8 cellular contexts compared by ENCODE assay signal in genomic region chr2:179422037-179422643, GRCh38.
DNase-seq lines count a peak whose midpoint lies in the region; ATAC-seq, FAIRE-seq and TF ChIP-seq lines count a peak whose summit lies in the region.

No MANE protein-coding gene starts in this region.

- H3K4me3 Mint-ChIP-seq in immature natural killer cell: no peak overlapping the region

- H3K27me3 Mint-ChIP-seq in immature natural killer cell (ENCODE audit: low read depth in 3 of 3): peaks cover 0 to 6% (median 0%) of the 10 kb centered on the region in 3 donors

- peak overlapping the region; percentile 29 for H3K4me2 ChIP-seq in parathyroid adenoma (ENCODE audit: low read length)

- no peaks in the 10 kb centered on the region for H3K36me3 ChIP-seq in parathyroid adenoma (ENCODE audit: control insufficient read depth, insufficient read depth, low read length)

- no peaks in the 10 kb centered on the region for H3K79me2 ChIP-seq in parathyroid adenoma

- H3K4me1 Mint-ChIP-seq in immature natural killer cell: no peaks in the 10 kb centered on the region

- H3K27me3 ChIP-seq in parathyroid adenoma (ENCODE audit: control insufficient read depth, insufficient read depth, low read length): no peaks in the 10 kb centered on the region

- peak; percentile 77 for FAIRE-seq in GM19239 (lab: Jason Lieb, UNC)

- no peaks in the 10 kb centered on the region for H3K36me3 Mint-ChIP-seq in immature natural killer cell

- peak; percentile 45 for DNase-seq in COLO668 (lab: John Stamatoyannopoulos, UW; ENCODE audit: unreplicated experiment)
- DNase-seq in GM19239 (ENCODE audit: insufficient read length, low spot score): peak; percentile 9
- DNase-seq in NCI-H345 treated with DMSO at 0.1 percent for 48 hours (lab: John Stamatoyannopoulos, UW; ENCODE audit: unreplicated experiment): peak; percentile 8
- peak; percentile 8 for DNase-seq in activated CD8-positive, alpha-beta memory T cell treated with anti-CD3 and anti-CD28 coated beads, Interleukin-2, amount 50 U/mL, for 24 hours (ENCODE audit: extremely low read depth)
- peak; percentile 48 for DNase-seq in fibroblast of the conjunctiva (ENCODE audit: low read depth)
- no peak for DNase-seq in immature natural killer cell

- ATAC-seq in HG03175 (IDR thresholded peaks at IDR 0.05; ENCODE audit: unreplicated experiment): peak; percentile 77

- no peak overlapping the region for H3K27ac Mint-ChIP-seq in immature natural killer cell

- peak; percentile 62 for TF ChIP-seq CTCF in parathyroid adenoma (IDR thresholded peaks at IDR 0.05)

- H3K9me3 ChIP-seq in parathyroid adenoma (ENCODE audit: control insufficient read depth, low read length): no peaks in the 10 kb centered on the region

- peak overlapping the region; percentile 35 for H2AFZ ChIP-seq in parathyroid adenoma

- no peak overlapping the region for H3K4me3 ChIP-seq in parathyroid adenoma (ENCODE audit: low read depth, low read length)

- H3K4me1 ChIP-seq in parathyroid adenoma: no peaks in the 10 kb centered on the region

- no peaks in the 10 kb centered on the region for H3K9me3 Mint-ChIP-seq in immature natural killer cell

- no peak overlapping the region for H3K9ac ChIP-seq in parathyroid adenoma

- H3K27ac ChIP-seq in parathyroid adenoma: no peak overlapping the region

Comparison
In these comparisons a context has a peak if more than half of its experiments do, and no peak if none do; other contexts are left out.
1. DNase-seq: peak in COLO668 (single experiment), GM19239 (single experiment), NCI-H345 treated with DMSO at 0.1 percent for 48 hours (single experiment), activated CD8-positive, alpha-beta memory T cell treated with anti-CD3 and anti-CD28 coated beads, Interleukin-2, amount 50 U/mL, for 24 hours (single experiment) and fibroblast of the conjunctiva (single experiment); none in immature natural killer cell (0 of 3).